17 cellular contexts compared by ENCODE assay signal in genomic region chr2:6676245-6676644, GRCh38.
A peak's percentile ranks its signal among the peaks of the same experiment; 100 is the strongest.
DNase-seq lines count a peak whose midpoint lies in the region; ATAC-seq and TF ChIP-seq lines count a peak whose summit lies in the region.
"Had no signal": no experiment of that assay in that cellular context is flagged by ENCODE, and none has a peak within 500 bp of the region (broad histone marks: within the 10 kb centered on the region; RNA-seq: fewer than 3 reads in every experiment).

No MANE protein-coding gene starts in this region.

- ATAC-seq in foreskin keratinocyte, result peak; percentile 76
- ATAC-seq: A549; CD8-positive, alpha-beta T cell; GM12878 had no signal

- no peak overlapping the region for H3K27ac ChIP-seq in foreskin keratinocyte
- H3K27ac ChIP-seq: 22Rv1; A549; BLaER1 treated with 17β-estradiol and CSF1 and Interleukin-3, amounts not matched to agents 10 nM and 100 nM; C4-2B had no signal

- DNase-seq in MG63 (no peak), foreskin keratinocyte (peak; percentile 12 to 74), renal cortical epithelial cell (ENCODE audit: low read depth) (peak; percentile 4), middle frontal gyrus (ENCODE audit: extremely low spot score, low spot score) (no peak), SK-N-DZ (ENCODE audit: low spot score) (no peak)
- DNase-seq: AML-193; Caco-2; Calu3; CD4-positive, alpha-beta T cell; CD8-positive, alpha-beta T cell; DMS79 treated with DMSO at 0.1 percent for 48 hours; GF-D8 had no signal

- H3K4me3 ChIP-seq in MG63, result peak overlapping the region; percentile 19
- H3K4me3 ChIP-seq: A549; BLaER1 treated with 17β-estradiol and CSF1 and Interleukin-3, amounts not matched to agents 10 nM and 100 nM; GM12878 had no signal

- no peaks in the 10 kb centered on the region for H3K27me3 ChIP-seq in MG63
- H3K27me3 ChIP-seq in foreskin keratinocyte, result no peaks in the 10 kb centered on the region
- H3K27me3 ChIP-seq: BLaER1 treated with 17β-estradiol and CSF1 and Interleukin-3, amounts not matched to agents 10 nM and 100 nM had no signal

- peaks cover 14% of the 10 kb centered on the region for H3K36me3 ChIP-seq in MG63
- H3K36me3 ChIP-seq: BLaER1 treated with 17β-estradiol and CSF1 and Interleukin-3, amounts not matched to agents 10 nM and 100 nM had no signal

- TF ChIP-seq CTCF in foreskin keratinocyte (conservative IDR thresholded peaks at IDR 0.05), result no peak

- H3K9me3 ChIP-seq in MG63, result 0 out of 2 replicates have a peak, but pooled peaks cover 4% of the 10 kb centered on the region
- H3K9me3 ChIP-seq: A549; BLaER1 treated with 17β-estradiol and CSF1 and Interleukin-3, amounts not matched to agents 10 nM and 100 nM; Caco-2 had no signal

- H3K4me1 ChIP-seq in foreskin keratinocyte, result no peaks in the 10 kb centered on the region
- H3K4me1 ChIP-seq: A549; BLaER1 treated with 17β-estradiol and CSF1 and Interleukin-3, amounts not matched to agents 10 nM and 100 nM; Caco-2 had no signal

Comparison
In these comparisons a context has a peak if more than half of its experiments do, and no peak if none do; other contexts are left out.
1. DNase-seq: peak in foreskin keratinocyte (2 of 2) and renal cortical epithelial cell (single experiment); none in MG63 (single experiment), middle frontal gyrus (single experiment) and SK-N-DZ (single experiment).